Comparison of ENCODE assay signal across 1 cellular context in the genomic region with DNA sequence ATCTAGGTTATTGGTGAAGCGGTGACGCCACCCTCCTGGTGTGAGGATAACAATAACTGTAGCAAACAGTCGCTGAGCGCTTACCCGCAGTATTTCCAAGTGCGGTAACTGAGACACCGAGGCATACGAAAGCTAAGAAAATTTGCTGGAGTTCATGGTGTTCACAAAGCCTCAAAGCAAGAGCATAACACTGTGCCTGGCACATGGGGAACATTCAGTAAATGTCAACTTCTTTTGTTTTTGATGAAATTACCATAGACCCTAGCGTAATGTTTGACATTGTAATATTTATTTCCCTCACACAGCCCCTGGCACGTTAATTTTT.
TF ChIP-seq lines count a peak whose summit lies in the region.

No MANE protein-coding gene starts in this region.

TF ChIP-seq in K562, 482 proteins besides CTCF, POLR2A, EP300 and RAD21 (continued from another document and continues in another):
- TF ChIP-seq, protein P1, sequence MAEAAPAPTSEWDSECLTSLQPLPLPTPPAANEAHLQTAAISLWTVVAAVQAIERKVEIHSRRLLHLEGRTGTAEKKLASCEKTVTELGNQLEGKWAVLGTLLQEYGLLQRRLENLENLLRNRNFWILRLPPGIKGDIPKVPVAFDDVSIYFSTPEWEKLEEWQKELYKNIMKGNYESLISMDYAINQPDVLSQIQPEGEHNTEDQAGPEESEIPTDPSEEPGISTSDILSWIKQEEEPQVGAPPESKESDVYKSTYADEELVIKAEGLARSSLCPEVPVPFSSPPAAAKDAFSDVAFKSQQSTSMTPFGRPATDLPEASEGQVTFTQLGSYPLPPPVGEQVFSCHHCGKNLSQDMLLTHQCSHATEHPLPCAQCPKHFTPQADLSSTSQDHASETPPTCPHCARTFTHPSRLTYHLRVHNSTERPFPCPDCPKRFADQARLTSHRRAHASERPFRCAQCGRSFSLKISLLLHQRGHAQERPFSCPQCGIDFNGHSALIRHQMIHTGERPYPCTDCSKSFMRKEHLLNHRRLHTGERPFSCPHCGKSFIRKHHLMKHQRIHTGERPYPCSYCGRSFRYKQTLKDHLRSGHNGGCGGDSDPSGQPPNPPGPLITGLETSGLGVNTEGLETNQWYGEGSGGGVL (CRISPR knock-in tag; IDR thresholded peaks at IDR 0.05): no peak
- TF ChIP-seq POLR2G (IDR thresholded peaks at IDR 0.05; ENCODE audit: low read depth, low read length) (no peak), RFX1 (IDR thresholded peaks at IDR 0.05) (peak; percentile 16; the same call in 1 of the 2 replicates), NFIX (CRISPR knock-in tag; IDR thresholded peaks at IDR 0.05; ENCODE audit: low read depth) (no peak), ZNF217 (CRISPR knock-in tag; IDR thresholded peaks at IDR 0.05) (no peak), PRPF4 (IDR thresholded peaks at IDR 0.05; ENCODE audit: insufficient read depth, low read depth, low read length, poor library complexity, severe bottlenecking) (no peak), MAFF (IDR thresholded peaks at IDR 0.05; ENCODE audit: low read length) (no peak), FOXM1 (IDR thresholded peaks at IDR 0.05; ENCODE audit: low read depth) (no peak; the same call in 1 of the 2 replicates), FOXM1 (CRISPR knock-in tag; IDR thresholded peaks at IDR 0.05; ENCODE audit: low read depth) (no peak), ZNF24 (IDR thresholded peaks at IDR 0.05) (no peak), TEAD1 (CRISPR knock-in tag; IDR thresholded peaks at IDR 0.05) (peak in 1 of 2 experiments; percentile 71; a peak in 2 of 4 replicates), HNRNPUL1 (IDR thresholded peaks at IDR 0.05; ENCODE audit: low read length) (no peak), SRSF3 (IDR thresholded peaks at IDR 0.05; ENCODE audit: insufficient read depth, low read length) (no peak), ARHGAP35 (IDR thresholded peaks at IDR 0.05; ENCODE audit: partially characterized antibody) (no peak), TBL1XR1 (IDR thresholded peaks at IDR 0.05; ENCODE audit: low read length in 2 of 2) (no peak), ZNF778 (CRISPR knock-in tag; IDR thresholded peaks at IDR 0.05) (no peak), TEAD4 (IDR thresholded peaks at IDR 0.05; ENCODE audit: low read length) (no peak), TEAD4 (CRISPR knock-in tag; IDR thresholded peaks at IDR 0.05; ENCODE audit: borderline replicate concordance) (0 out of 2 replicates have a peak, but pooled peaks have one; percentile 31), L3MBTL2 (IDR thresholded peaks at IDR 0.05) (no peak), ZNF143 (CRISPR knock-in tag; IDR thresholded peaks at IDR 0.05) (peak; percentile 34; the same call in 1 of the 2 replicates), U2AF1 (optimal IDR thresholded peaks at IDR 0.05; ENCODE audit: low read depth, low read length) (no peak), ZNF707 (CRISPR knock-in tag; conservative IDR thresholded peaks at IDR 0.05) (no peak), FOXA3 (CRISPR knock-in tag; conservative IDR thresholded peaks at IDR 0.05 in 1 of 2, IDR thresholded peaks at IDR 0.05 in 1 of 2) (0 out of 4 replicates have a peak, but pooled peaks of 1 of the 2 experiments have one; percentile 68), POLR2AphosphoS5 (IDR thresholded peaks at IDR 0.05; ENCODE audit: control insufficient read depth, insufficient read depth, low read depth, low read length) (no peak), DNMT1 (IDR thresholded peaks at IDR 0.05) (no peak), YBX1 (IDR thresholded peaks at IDR 0.05) (no peak), BRD4 (IDR thresholded peaks at IDR 0.05) (peak; percentile 87), ZBTB7A (IDR thresholded peaks at IDR 0.05; ENCODE audit: borderline replicate concordance, control insufficient read depth, low read depth, low read length) (no peak), ZNF3 (CRISPR knock-in tag; IDR thresholded peaks at IDR 0.05) (no peak)
- TF ChIP-seq, protein P2, sequence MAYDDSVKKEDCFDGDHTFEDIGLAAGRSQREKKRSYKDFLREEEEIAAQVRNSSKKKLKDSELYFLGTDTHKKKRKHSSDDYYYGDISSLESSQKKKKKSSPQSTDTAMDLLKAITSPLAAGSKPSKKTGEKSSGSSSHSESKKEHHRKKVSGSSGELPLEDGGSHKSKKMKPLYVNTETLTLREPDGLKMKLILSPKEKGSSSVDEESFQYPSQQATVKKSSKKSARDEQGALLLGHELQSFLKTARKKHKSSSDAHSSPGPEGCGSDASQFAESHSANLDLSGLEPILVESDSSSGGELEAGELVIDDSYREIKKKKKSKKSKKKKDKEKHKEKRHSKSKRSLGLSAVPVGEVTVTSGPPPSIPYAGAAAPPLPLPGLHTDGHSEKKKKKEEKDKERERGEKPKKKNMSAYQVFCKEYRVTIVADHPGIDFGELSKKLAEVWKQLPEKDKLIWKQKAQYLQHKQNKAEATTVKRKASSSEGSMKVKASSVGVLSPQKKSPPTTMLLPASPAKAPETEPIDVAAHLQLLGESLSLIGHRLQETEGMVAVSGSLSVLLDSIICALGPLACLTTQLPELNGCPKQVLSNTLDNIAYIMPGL (CRISPR knock-in tag; IDR thresholded peaks at IDR 0.05): no peak
- TF ChIP-seq, protein P3, sequence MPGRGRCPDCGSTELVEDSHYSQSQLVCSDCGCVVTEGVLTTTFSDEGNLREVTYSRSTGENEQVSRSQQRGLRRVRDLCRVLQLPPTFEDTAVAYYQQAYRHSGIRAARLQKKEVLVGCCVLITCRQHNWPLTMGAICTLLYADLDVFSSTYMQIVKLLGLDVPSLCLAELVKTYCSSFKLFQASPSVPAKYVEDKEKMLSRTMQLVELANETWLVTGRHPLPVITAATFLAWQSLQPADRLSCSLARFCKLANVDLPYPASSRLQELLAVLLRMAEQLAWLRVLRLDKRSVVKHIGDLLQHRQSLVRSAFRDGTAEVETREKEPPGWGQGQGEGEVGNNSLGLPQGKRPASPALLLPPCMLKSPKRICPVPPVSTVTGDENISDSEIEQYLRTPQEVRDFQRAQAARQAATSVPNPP (IDR thresholded peaks at IDR 0.05; ENCODE audit: borderline replicate concordance, insufficient read depth, insufficient read length): no peak
- TF ChIP-seq, protein P4, sequence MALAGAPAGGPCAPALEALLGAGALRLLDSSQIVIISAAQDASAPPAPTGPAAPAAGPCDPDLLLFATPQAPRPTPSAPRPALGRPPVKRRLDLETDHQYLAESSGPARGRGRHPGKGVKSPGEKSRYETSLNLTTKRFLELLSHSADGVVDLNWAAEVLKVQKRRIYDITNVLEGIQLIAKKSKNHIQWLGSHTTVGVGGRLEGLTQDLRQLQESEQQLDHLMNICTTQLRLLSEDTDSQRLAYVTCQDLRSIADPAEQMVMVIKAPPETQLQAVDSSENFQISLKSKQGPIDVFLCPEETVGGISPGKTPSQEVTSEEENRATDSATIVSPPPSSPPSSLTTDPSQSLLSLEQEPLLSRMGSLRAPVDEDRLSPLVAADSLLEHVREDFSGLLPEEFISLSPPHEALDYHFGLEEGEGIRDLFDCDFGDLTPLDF (CRISPR knock-in tag; IDR thresholded peaks at IDR 0.05): 0 out of 2 replicates have a peak, but pooled peaks have one; percentile 19
- TF ChIP-seq, protein P5, sequence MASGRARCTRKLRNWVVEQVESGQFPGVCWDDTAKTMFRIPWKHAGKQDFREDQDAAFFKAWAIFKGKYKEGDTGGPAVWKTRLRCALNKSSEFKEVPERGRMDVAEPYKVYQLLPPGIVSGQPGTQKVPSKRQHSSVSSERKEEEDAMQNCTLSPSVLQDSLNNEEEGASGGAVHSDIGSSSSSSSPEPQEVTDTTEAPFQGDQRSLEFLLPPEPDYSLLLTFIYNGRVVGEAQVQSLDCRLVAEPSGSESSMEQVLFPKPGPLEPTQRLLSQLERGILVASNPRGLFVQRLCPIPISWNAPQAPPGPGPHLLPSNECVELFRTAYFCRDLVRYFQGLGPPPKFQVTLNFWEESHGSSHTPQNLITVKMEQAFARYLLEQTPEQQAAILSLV (tag; IDR thresholded peaks at IDR 0.05): no peak
- TF ChIP-seq, protein P6, sequence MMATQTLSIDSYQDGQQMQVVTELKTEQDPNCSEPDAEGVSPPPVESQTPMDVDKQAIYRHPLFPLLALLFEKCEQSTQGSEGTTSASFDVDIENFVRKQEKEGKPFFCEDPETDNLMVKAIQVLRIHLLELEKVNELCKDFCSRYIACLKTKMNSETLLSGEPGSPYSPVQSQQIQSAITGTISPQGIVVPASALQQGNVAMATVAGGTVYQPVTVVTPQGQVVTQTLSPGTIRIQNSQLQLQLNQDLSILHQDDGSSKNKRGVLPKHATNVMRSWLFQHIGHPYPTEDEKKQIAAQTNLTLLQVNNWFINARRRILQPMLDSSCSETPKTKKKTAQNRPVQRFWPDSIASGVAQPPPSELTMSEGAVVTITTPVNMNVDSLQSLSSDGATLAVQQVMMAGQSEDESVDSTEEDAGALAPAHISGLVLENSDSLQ (IDR thresholded peaks at IDR 0.05): 0 out of 2 replicates have a peak, but pooled peaks have one; percentile 1
- TF ChIP-seq, protein P7, sequence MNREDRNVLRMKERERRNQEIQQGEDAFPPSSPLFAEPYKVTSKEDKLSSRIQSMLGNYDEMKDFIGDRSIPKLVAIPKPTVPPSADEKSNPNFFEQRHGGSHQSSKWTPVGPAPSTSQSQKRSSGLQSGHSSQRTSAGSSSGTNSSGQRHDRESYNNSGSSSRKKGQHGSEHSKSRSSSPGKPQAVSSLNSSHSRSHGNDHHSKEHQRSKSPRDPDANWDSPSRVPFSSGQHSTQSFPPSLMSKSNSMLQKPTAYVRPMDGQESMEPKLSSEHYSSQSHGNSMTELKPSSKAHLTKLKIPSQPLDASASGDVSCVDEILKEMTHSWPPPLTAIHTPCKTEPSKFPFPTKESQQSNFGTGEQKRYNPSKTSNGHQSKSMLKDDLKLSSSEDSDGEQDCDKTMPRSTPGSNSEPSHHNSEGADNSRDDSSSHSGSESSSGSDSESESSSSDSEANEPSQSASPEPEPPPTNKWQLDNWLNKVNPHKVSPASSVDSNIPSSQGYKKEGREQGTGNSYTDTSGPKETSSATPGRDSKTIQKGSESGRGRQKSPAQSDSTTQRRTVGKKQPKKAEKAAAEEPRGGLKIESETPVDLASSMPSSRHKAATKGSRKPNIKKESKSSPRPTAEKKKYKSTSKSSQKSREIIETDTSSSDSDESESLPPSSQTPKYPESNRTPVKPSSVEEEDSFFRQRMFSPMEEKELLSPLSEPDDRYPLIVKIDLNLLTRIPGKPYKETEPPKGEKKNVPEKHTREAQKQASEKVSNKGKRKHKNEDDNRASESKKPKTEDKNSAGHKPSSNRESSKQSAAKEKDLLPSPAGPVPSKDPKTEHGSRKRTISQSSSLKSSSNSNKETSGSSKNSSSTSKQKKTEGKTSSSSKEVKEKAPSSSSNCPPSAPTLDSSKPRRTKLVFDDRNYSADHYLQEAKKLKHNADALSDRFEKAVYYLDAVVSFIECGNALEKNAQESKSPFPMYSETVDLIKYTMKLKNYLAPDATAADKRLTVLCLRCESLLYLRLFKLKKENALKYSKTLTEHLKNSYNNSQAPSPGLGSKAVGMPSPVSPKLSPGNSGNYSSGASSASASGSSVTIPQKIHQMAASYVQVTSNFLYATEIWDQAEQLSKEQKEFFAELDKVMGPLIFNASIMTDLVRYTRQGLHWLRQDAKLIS (CRISPR knock-in tag; IDR thresholded peaks at IDR 0.05): peak; percentile 87
- TF ChIP-seq, protein P8, sequence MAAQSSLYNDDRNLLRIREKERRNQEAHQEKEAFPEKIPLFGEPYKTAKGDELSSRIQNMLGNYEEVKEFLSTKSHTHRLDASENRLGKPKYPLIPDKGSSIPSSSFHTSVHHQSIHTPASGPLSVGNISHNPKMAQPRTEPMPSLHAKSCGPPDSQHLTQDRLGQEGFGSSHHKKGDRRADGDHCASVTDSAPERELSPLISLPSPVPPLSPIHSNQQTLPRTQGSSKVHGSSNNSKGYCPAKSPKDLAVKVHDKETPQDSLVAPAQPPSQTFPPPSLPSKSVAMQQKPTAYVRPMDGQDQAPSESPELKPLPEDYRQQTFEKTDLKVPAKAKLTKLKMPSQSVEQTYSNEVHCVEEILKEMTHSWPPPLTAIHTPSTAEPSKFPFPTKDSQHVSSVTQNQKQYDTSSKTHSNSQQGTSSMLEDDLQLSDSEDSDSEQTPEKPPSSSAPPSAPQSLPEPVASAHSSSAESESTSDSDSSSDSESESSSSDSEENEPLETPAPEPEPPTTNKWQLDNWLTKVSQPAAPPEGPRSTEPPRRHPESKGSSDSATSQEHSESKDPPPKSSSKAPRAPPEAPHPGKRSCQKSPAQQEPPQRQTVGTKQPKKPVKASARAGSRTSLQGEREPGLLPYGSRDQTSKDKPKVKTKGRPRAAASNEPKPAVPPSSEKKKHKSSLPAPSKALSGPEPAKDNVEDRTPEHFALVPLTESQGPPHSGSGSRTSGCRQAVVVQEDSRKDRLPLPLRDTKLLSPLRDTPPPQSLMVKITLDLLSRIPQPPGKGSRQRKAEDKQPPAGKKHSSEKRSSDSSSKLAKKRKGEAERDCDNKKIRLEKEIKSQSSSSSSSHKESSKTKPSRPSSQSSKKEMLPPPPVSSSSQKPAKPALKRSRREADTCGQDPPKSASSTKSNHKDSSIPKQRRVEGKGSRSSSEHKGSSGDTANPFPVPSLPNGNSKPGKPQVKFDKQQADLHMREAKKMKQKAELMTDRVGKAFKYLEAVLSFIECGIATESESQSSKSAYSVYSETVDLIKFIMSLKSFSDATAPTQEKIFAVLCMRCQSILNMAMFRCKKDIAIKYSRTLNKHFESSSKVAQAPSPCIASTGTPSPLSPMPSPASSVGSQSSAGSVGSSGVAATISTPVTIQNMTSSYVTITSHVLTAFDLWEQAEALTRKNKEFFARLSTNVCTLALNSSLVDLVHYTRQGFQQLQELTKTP (IDR thresholded peaks at IDR 0.05; ENCODE audit: low read depth in 1 of 2, partially characterized antibody in 2 of 2): peak in 1 of 2 experiments; percentile 12
- TF ChIP-seq, protein P9, sequence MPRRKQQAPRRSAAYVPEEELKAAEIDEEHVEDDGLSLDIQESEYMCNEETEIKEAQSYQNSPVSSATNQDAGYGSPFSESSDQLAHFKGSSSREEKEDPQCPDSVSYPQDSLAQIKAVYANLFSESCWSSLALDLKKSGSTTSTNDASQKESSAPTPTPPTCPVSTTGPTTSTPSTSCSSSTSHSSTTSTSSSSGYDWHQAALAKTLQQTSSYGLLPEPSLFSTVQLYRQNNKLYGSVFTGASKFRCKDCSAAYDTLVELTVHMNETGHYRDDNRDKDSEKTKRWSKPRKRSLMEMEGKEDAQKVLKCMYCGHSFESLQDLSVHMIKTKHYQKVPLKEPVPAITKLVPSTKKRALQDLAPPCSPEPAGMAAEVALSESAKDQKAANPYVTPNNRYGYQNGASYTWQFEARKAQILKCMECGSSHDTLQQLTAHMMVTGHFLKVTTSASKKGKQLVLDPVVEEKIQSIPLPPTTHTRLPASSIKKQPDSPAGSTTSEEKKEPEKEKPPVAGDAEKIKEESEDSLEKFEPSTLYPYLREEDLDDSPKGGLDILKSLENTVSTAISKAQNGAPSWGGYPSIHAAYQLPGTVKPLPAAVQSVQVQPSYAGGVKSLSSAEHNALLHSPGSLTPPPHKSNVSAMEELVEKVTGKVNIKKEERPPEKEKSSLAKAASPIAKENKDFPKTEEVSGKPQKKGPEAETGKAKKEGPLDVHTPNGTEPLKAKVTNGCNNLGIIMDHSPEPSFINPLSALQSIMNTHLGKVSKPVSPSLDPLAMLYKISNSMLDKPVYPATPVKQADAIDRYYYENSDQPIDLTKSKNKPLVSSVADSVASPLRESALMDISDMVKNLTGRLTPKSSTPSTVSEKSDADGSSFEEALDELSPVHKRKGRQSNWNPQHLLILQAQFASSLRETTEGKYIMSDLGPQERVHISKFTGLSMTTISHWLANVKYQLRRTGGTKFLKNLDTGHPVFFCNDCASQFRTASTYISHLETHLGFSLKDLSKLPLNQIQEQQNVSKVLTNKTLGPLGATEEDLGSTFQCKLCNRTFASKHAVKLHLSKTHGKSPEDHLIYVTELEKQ (CRISPR knock-in tag; IDR thresholded peaks at IDR 0.05): no peak
